ENCODE assay signal across 1 cellular context in genomic region chr5:79235578-79236363, GRCh38.
TF ChIP-seq lines count a peak whose summit lies in the region.

Gene JMY, plus strand, starts transcription at chr5:79236131. Its CDS starts 520 bp downstream, at chr5:79236651.

TF ChIP-seq in WTC11, 78 proteins besides CTCF, POLR2A, EP300 and RAD21 (continued from another document and continues in another):
- TF ChIP-seq, protein P1, sequence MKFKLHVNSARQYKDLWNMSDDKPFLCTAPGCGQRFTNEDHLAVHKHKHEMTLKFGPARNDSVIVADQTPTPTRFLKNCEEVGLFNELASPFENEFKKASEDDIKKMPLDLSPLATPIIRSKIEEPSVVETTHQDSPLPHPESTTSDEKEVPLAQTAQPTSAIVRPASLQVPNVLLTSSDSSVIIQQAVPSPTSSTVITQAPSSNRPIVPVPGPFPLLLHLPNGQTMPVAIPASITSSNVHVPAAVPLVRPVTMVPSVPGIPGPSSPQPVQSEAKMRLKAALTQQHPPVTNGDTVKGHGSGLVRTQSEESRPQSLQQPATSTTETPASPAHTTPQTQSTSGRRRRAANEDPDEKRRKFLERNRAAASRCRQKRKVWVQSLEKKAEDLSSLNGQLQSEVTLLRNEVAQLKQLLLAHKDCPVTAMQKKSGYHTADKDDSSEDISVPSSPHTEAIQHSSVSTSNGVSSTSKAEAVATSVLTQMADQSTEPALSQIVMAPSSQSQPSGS (CRISPR knock-in tag; IDR thresholded peaks at IDR 0.05; ENCODE audit: borderline replicate concordance, low read depth) = no peak
- 0 out of 2 replicates have a peak, but pooled peaks have one; percentile 13 for TF ChIP-seq HMGXB4 (CRISPR knock-in tag; IDR thresholded peaks at IDR 0.05)
- peak; percentile 70; the same call in 1 of the 2 replicates for TF ChIP-seq FOXP1 (CRISPR knock-in tag; IDR thresholded peaks at IDR 0.05; ENCODE audit: borderline replicate concordance)
- TF ChIP-seq TEAD4 (CRISPR knock-in tag; IDR thresholded peaks at IDR 0.05) = no peak
- TF ChIP-seq USF1 (CRISPR knock-in tag; IDR thresholded peaks at IDR 0.05) = peak; percentile 79
- TF ChIP-seq ZNF263 (CRISPR knock-in tag; IDR thresholded peaks at IDR 0.05; ENCODE audit: low read depth) = no peak
- no peak for TF ChIP-seq ZMAT4 (CRISPR knock-in tag; IDR thresholded peaks at IDR 0.05)
- 0 out of 2 replicates have a peak, but pooled peaks have one; percentile 27 for TF ChIP-seq ETV6 (CRISPR knock-in tag; IDR thresholded peaks at IDR 0.05)
- no peak for TF ChIP-seq ZNF671 (CRISPR knock-in tag; IDR thresholded peaks at IDR 0.05)
- no peak for TF ChIP-seq ZNF121 (CRISPR knock-in tag; IDR thresholded peaks at IDR 0.05)
- TF ChIP-seq NR3C1 (CRISPR knock-in tag; conservative IDR thresholded peaks at IDR 0.05; ENCODE audit: low read depth) = 0 out of 2 replicates have a peak, but pooled peaks have one; percentile 36
- TF ChIP-seq, protein P2, sequence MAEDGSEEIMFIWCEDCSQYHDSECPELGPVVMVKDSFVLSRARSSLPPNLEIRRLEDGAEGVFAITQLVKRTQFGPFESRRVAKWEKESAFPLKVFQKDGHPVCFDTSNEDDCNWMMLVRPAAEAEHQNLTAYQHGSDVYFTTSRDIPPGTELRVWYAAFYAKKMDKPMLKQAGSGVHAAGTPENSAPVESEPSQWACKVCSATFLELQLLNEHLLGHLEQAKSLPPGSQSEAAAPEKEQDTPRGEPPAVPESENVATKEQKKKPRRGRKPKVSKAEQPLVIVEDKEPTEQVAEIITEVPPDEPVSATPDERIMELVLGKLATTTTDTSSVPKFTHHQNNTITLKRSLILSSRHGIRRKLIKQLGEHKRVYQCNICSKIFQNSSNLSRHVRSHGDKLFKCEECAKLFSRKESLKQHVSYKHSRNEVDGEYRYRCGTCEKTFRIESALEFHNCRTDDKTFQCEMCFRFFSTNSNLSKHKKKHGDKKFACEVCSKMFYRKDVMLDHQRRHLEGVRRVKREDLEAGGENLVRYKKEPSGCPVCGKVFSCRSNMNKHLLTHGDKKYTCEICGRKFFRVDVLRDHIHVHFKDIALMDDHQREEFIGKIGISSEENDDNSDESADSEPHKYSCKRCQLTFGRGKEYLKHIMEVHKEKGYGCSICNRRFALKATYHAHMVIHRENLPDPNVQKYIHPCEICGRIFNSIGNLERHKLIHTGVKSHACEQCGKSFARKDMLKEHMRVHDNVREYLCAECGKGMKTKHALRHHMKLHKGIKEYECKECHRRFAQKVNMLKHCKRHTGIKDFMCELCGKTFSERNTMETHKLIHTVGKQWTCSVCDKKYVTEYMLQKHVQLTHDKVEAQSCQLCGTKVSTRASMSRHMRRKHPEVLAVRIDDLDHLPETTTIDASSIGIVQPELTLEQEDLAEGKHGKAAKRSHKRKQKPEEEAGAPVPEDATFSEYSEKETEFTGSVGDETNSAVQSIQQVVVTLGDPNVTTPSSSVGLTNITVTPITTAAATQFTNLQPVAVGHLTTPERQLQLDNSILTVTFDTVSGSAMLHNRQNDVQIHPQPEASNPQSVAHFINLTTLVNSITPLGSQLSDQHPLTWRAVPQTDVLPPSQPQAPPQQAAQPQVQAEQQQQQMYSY (CRISPR knock-in tag; IDR thresholded peaks at IDR 0.05) = no peak
- TF ChIP-seq NFE2L1 (CRISPR knock-in tag; IDR thresholded peaks at IDR 0.05) = no peak
- TF ChIP-seq JUN (CRISPR knock-in tag; IDR thresholded peaks at IDR 0.05) = no peak
- TF ChIP-seq CREM (CRISPR knock-in tag; IDR thresholded peaks at IDR 0.05) = peak; percentile 80; the same call in 1 of the 2 replicates
- TF ChIP-seq FOXJ3 (CRISPR knock-in tag; IDR thresholded peaks at IDR 0.05; ENCODE audit: borderline replicate concordance) = no peak
- no peak for TF ChIP-seq ATF1 (CRISPR knock-in tag; IDR thresholded peaks at IDR 0.05)
- peak; percentile 68; the same call in 1 of the 2 replicates for TF ChIP-seq ZBTB21 (CRISPR knock-in tag; IDR thresholded peaks at IDR 0.05; ENCODE audit: borderline replicate concordance)
- TF ChIP-seq SMAD3 (CRISPR knock-in tag; IDR thresholded peaks at IDR 0.05; ENCODE audit: borderline replicate concordance) = 0 out of 2 replicates have a peak, but pooled peaks have one; percentile 11
- TF ChIP-seq TEAD1 (CRISPR knock-in tag; IDR thresholded peaks at IDR 0.05) = peak; percentile 61; the same call in 1 of the 2 replicates
- peak; percentile 70; the same call in 1 of the 2 replicates for TF ChIP-seq CREB1 (CRISPR knock-in tag; IDR thresholded peaks at IDR 0.05)
- no peak for TF ChIP-seq MYBL2 (CRISPR knock-in tag; IDR thresholded peaks at IDR 0.05)
- TF ChIP-seq NR2C2 (CRISPR knock-in tag; IDR thresholded peaks at IDR 0.05) = no peak
- no peak for TF ChIP-seq STAT6 (CRISPR knock-in tag; conservative IDR thresholded peaks at IDR 0.05; ENCODE audit: low read depth)
- TF ChIP-seq TP53 (CRISPR knock-in tag; IDR thresholded peaks at IDR 0.05) = 0 out of 2 replicates have a peak, but pooled peaks have one; percentile 53
- TF ChIP-seq, protein P3, sequence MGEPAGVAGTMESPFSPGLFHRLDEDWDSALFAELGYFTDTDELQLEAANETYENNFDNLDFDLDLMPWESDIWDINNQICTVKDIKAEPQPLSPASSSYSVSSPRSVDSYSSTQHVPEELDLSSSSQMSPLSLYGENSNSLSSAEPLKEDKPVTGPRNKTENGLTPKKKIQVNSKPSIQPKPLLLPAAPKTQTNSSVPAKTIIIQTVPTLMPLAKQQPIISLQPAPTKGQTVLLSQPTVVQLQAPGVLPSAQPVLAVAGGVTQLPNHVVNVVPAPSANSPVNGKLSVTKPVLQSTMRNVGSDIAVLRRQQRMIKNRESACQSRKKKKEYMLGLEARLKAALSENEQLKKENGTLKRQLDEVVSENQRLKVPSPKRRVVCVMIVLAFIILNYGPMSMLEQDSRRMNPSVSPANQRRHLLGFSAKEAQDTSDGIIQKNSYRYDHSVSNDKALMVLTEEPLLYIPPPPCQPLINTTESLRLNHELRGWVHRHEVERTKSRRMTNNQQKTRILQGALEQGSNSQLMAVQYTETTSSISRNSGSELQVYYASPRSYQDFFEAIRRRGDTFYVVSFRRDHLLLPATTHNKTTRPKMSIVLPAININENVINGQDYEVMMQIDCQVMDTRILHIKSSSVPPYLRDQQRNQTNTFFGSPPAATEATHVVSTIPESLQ (CRISPR knock-in tag; IDR thresholded peaks at IDR 0.05) = no peak
- no peak for TF ChIP-seq OVOL2 (CRISPR knock-in tag; IDR thresholded peaks at IDR 0.05; ENCODE audit: borderline replicate concordance)
- no peak for TF ChIP-seq ZNF219 (CRISPR knock-in tag; IDR thresholded peaks at IDR 0.05; ENCODE audit: borderline replicate concordance)
- TF ChIP-seq PREB (CRISPR knock-in tag; IDR thresholded peaks at IDR 0.05; ENCODE audit: borderline replicate concordance) = no peak
- TF ChIP-seq, protein P4, sequence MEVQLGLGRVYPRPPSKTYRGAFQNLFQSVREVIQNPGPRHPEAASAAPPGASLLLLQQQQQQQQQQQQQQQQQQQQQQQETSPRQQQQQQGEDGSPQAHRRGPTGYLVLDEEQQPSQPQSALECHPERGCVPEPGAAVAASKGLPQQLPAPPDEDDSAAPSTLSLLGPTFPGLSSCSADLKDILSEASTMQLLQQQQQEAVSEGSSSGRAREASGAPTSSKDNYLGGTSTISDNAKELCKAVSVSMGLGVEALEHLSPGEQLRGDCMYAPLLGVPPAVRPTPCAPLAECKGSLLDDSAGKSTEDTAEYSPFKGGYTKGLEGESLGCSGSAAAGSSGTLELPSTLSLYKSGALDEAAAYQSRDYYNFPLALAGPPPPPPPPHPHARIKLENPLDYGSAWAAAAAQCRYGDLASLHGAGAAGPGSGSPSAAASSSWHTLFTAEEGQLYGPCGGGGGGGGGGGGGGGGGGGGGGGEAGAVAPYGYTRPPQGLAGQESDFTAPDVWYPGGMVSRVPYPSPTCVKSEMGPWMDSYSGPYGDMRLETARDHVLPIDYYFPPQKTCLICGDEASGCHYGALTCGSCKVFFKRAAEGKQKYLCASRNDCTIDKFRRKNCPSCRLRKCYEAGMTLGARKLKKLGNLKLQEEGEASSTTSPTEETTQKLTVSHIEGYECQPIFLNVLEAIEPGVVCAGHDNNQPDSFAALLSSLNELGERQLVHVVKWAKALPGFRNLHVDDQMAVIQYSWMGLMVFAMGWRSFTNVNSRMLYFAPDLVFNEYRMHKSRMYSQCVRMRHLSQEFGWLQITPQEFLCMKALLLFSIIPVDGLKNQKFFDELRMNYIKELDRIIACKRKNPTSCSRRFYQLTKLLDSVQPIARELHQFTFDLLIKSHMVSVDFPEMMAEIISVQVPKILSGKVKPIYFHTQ (CRISPR knock-in tag; IDR thresholded peaks at IDR 0.05) = no peak
- no peak for TF ChIP-seq NFATC4 (CRISPR knock-in tag; IDR thresholded peaks at IDR 0.05)
- no peak for TF ChIP-seq FOXP4 (CRISPR knock-in tag; IDR thresholded peaks at IDR 0.05)
- TF ChIP-seq FOXK1 (CRISPR knock-in tag; IDR thresholded peaks at IDR 0.05) = peak; percentile 99
- TF ChIP-seq ZNF138 (CRISPR knock-in tag; conservative IDR thresholded peaks at IDR 0.05) = no peak
- no peak for TF ChIP-seq GRHL2 (CRISPR knock-in tag; IDR thresholded peaks at IDR 0.05; ENCODE audit: insufficient replicate concordance, severe bottlenecking)
- TF ChIP-seq, protein P5, sequence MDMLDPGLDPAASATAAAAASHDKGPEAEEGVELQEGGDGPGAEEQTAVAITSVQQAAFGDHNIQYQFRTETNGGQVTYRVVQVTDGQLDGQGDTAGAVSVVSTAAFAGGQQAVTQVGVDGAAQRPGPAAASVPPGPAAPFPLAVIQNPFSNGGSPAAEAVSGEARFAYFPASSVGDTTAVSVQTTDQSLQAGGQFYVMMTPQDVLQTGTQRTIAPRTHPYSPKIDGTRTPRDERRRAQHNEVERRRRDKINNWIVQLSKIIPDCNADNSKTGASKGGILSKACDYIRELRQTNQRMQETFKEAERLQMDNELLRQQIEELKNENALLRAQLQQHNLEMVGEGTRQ (CRISPR knock-in tag; IDR thresholded peaks at IDR 0.05) = peak; percentile 91
